In genomic region chr6:148764253-148765020, GRCh38 we compare ENCODE assay signal across 7 cellular contexts. TPM values are rescaled to one million over a fixed set of nuclear protein-coding genes. Genes with fewer than 3 reads are reported as not detected.
DNase-seq lines count a peak whose midpoint lies in the region; ATAC-seq, FAIRE-seq and TF ChIP-seq lines count a peak whose summit lies in the region.
"Not testable (repeated sequence)": the region's sequence is repeated elsewhere in the genome, so short reads cannot be mapped to it uniquely, and the experiment has no call there.

No MANE protein-coding gene starts in this region.

- H3K9me3 Mint-ChIP-seq in IgD-negative memory B cell; endothelial cell (ENCODE audit: unreplicated experiment); naive B cell: not testable (repeated sequence)
- H3K9me3 Mint-ChIP-seq in WTC11: 0 out of 2 replicates have a peak, but pooled peaks cover 10% of the 10 kb centered on the region

- H3K36me3 Mint-ChIP-seq in IgD-negative memory B cell; WTC11; endothelial cell (ENCODE audit: low read depth, unreplicated experiment); naive B cell: not testable (repeated sequence)

- H3K4me1 Mint-ChIP-seq in IgD-negative memory B cell: peaks cover 55 to 74% (median 69%) of the 10 kb centered on the region in 3 donors
- H3K4me1 Mint-ChIP-seq in WTC11: peaks cover 89% of the 10 kb centered on the region
- peaks cover 34% of the 10 kb centered on the region for H3K4me1 Mint-ChIP-seq in endothelial cell (ENCODE audit: unreplicated experiment)
- peaks cover 68 to 85% (median 81%) of the 10 kb centered on the region in 3 donors for H3K4me1 Mint-ChIP-seq in naive B cell

- CTCF ChIA-PET in WTC11 (lab: Charles Lee): not testable (repeated sequence)

- in situ Hi-C loops in ACHN (cut with HindIII; ENCODE audit: low pct_ligation_motif_present, low pct_unique_long_range_greater_than_20kb, low sequenced_read_pairs): not testable (repeated sequence)

- POLR2A ChIA-PET in WTC11 (lab: Charles Lee): not testable (repeated sequence)

- H3K27ac Mint-ChIP-seq in IgD-negative memory B cell: peak overlapping the region; percentile 88 to 95 (median 92)
- peak overlapping the region; percentile 95 for H3K27ac Mint-ChIP-seq in WTC11
- H3K27ac Mint-ChIP-seq in endothelial cell (ENCODE audit: unreplicated experiment): peak overlapping the region; percentile 22
- peak overlapping the region; percentile 58 to 98 (median 96) for H3K27ac Mint-ChIP-seq in naive B cell

- FAIRE-seq in GM12891 (lab: Jason Lieb, UNC): not testable (repeated sequence)

- TF ChIP-seq CTCF in WTC11 (IDR thresholded peaks at IDR 0.05); endothelial cell (IDR thresholded peaks at IDR 0.05; ENCODE audit: unreplicated experiment): not testable (repeated sequence)

- not testable (repeated sequence) for TF ChIP-seq POLR2A in GM12891 (IDR thresholded peaks at IDR 0.05; ENCODE audit: low read depth, low read length)

- not testable (repeated sequence) for H3K27me3 Mint-ChIP-seq in IgD-negative memory B cell; WTC11 (ENCODE audit: low read depth); endothelial cell (ENCODE audit: unreplicated experiment); naive B cell

- H3K4me3 Mint-ChIP-seq in IgD-negative memory B cell: peak overlapping the region; percentile 77 to 92 (median 88)
- H3K4me3 Mint-ChIP-seq in WTC11: peak overlapping the region; percentile 51
- not testable (repeated sequence) for H3K4me3 Mint-ChIP-seq in endothelial cell (ENCODE audit: unreplicated experiment)
- H3K4me3 Mint-ChIP-seq in naive B cell: peak overlapping the region; percentile 77 to 93 (median 87)

- ATAC-seq in WTC11; naive B cell (ENCODE audit: low read depth in 2 of 2): not testable (repeated sequence)

- DNase-seq in ACHN (peak; percentile 82), OCI-M1 (lab: John Stamatoyannopoulos, UW) (peak; percentile 32), WTC11 (ENCODE audit: low spot score) (peak; percentile 50), naive B cell (peak; percentile 42)
- DNase-seq in GM12891 (ENCODE audit: insufficient read length, low spot score); endothelial cell (ENCODE audit: low spot score): not testable (repeated sequence)

TF ChIP-seq in GM12891, 5 proteins besides CTCF, POLR2A, EP300 and RAD21:
- peak; percentile 85 for TF ChIP-seq SPI1 (IDR thresholded peaks at IDR 0.05; ENCODE audit: low read depth, low read length)

TF ChIP-seq in WTC11, 78 proteins besides CTCF, POLR2A, EP300 and RAD21:
- TF ChIP-seq SP1 (CRISPR knock-in tag; conservative IDR thresholded peaks at IDR 0.05): 0 out of 2 replicates have a peak, but pooled peaks have one; percentile 43
- peak; percentile 66; the same call in 1 of the 2 replicates for TF ChIP-seq FOXK1 (CRISPR knock-in tag; IDR thresholded peaks at IDR 0.05)
- TF ChIP-seq, protein P1, sequence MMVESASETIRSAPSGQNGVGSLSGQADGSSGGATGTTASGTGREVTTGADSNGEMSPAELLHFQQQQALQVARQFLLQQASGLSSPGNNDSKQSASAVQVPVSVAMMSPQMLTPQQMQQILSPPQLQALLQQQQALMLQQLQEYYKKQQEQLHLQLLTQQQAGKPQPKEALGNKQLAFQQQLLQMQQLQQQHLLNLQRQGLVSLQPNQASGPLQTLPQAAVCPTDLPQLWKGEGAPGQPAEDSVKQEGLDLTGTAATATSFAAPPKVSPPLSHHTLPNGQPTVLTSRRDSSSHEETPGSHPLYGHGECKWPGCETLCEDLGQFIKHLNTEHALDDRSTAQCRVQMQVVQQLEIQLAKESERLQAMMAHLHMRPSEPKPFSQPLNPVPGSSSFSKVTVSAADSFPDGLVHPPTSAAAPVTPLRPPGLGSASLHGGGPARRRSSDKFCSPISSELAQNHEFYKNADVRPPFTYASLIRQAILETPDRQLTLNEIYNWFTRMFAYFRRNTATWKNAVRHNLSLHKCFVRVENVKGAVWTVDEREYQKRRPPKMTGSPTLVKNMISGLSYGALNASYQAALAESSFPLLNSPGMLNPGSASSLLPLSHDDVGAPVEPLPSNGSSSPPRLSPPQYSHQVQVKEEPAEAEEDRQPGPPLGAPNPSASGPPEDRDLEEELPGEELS (CRISPR knock-in tag; IDR thresholded peaks at IDR 0.05): peak; percentile 37; the same call in 1 of the 2 replicates
- peak; percentile 95; the same call in 1 of the 2 replicates for TF ChIP-seq ESRRA (CRISPR knock-in tag; IDR thresholded peaks at IDR 0.05; ENCODE audit: borderline replicate concordance)
- TF ChIP-seq ZNF138 (CRISPR knock-in tag; conservative IDR thresholded peaks at IDR 0.05): 0 out of 2 replicates have a peak, but pooled peaks have one; percentile 26
- peak; percentile 81; the same call in 1 of the 2 replicates for TF ChIP-seq TEAD4 (CRISPR knock-in tag; IDR thresholded peaks at IDR 0.05)
- TF ChIP-seq TEAD1 (CRISPR knock-in tag; IDR thresholded peaks at IDR 0.05): peak; percentile 96
- 0 out of 2 replicates have a peak, but pooled peaks have one; percentile 34 for TF ChIP-seq ETV6 (CRISPR knock-in tag; IDR thresholded peaks at IDR 0.05)
- TF ChIP-seq USF2 (CRISPR knock-in tag; IDR thresholded peaks at IDR 0.05): peak; percentile 69
- 0 out of 2 replicates have a peak, but pooled peaks have one; percentile 81 for TF ChIP-seq AFF4 (CRISPR knock-in tag; IDR thresholded peaks at IDR 0.05; ENCODE audit: borderline replicate concordance)

RNA-seq across cellular contexts. Expression of gene UST, which starts 17.6 kb away (rescaled TPM):
- polyA plus RNA-seq in GM12891 (2012; ENCODE audit: low read depth, missing spikeins): 9.5 TPM
- 1.3 TPM for polyA plus RNA-seq in IgD-negative memory B cell
- 32.1 to 33.8 TPM (median 33.8 TPM) in 3 replicates for total RNA-seq in WTC11 (2021)
- 23.2 TPM for total RNA-seq in endothelial cell (ENCODE audit: unreplicated experiment)
- 1 to 10 TPM; 2.8 to 7.2 (median 5.2) TPM for polyA plus RNA-seq in naive B cell (ENCODE audit: low read depth in 6 of 6)

Comparison
In these comparisons a context has a peak if more than half of its experiments do, and no peak if none do; other contexts are left out.
1. H3K27ac Mint-ChIP-seq: peak in every context shown above with its lines; median percentile 96 in naive B cell; 95 in WTC11; 92 in IgD-negative memory B cell; 22 in endothelial cell.